In the genomic region with DNA sequence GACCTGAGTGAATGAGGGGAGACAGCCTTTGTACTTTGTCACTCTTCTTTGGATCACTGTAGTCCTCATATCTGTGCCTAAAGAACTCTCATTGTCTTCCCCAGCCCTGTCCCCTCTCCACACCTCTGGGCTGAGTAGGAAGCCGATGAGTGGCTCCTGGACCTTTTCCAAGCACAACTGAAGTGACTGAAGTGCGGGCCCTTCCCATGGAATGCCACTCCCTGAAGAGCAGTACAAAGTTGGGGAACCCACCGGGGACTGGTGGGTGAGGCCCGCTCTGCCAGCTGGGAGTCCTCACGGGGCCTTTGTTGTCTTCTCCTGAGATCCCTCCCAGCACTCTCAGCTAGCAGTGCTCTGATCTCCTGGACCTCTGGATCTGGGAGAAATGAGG, we compare ENCODE assay signal across 1 cellular context.
TF ChIP-seq lines count a peak whose summit lies in the region.

No MANE protein-coding gene starts in this region.

TF ChIP-seq in WTC11, 78 proteins besides CTCF, POLR2A, EP300 and RAD21 (continued from another document):
- TF ChIP-seq, protein P1, sequence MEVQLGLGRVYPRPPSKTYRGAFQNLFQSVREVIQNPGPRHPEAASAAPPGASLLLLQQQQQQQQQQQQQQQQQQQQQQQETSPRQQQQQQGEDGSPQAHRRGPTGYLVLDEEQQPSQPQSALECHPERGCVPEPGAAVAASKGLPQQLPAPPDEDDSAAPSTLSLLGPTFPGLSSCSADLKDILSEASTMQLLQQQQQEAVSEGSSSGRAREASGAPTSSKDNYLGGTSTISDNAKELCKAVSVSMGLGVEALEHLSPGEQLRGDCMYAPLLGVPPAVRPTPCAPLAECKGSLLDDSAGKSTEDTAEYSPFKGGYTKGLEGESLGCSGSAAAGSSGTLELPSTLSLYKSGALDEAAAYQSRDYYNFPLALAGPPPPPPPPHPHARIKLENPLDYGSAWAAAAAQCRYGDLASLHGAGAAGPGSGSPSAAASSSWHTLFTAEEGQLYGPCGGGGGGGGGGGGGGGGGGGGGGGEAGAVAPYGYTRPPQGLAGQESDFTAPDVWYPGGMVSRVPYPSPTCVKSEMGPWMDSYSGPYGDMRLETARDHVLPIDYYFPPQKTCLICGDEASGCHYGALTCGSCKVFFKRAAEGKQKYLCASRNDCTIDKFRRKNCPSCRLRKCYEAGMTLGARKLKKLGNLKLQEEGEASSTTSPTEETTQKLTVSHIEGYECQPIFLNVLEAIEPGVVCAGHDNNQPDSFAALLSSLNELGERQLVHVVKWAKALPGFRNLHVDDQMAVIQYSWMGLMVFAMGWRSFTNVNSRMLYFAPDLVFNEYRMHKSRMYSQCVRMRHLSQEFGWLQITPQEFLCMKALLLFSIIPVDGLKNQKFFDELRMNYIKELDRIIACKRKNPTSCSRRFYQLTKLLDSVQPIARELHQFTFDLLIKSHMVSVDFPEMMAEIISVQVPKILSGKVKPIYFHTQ (CRISPR knock-in tag; IDR thresholded peaks at IDR 0.05), result no peak
- TF ChIP-seq, protein P2, sequence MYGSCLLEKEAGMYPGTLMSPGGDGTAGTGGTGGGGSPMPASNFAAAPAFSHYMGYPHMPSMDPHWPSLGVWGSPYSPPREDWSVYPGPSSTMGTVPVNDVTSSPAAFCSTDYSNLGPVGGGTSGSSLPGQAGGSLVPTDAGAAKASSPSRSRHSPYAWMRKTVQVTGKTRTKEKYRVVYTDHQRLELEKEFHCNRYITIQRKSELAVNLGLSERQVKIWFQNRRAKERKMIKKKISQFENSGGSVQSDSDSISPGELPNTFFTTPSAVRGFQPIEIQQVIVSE (CRISPR knock-in tag; IDR thresholded peaks at IDR 0.05; ENCODE audit: borderline replicate concordance), result no peak
- no peak for TF ChIP-seq ESRRA (CRISPR knock-in tag; IDR thresholded peaks at IDR 0.05; ENCODE audit: borderline replicate concordance)
- no peak for TF ChIP-seq NFATC4 (CRISPR knock-in tag; IDR thresholded peaks at IDR 0.05)
- no peak for TF ChIP-seq ZNF671 (CRISPR knock-in tag; IDR thresholded peaks at IDR 0.05)
- no peak for TF ChIP-seq JAZF1 (CRISPR knock-in tag; IDR thresholded peaks at IDR 0.05)
- TF ChIP-seq, protein P3, sequence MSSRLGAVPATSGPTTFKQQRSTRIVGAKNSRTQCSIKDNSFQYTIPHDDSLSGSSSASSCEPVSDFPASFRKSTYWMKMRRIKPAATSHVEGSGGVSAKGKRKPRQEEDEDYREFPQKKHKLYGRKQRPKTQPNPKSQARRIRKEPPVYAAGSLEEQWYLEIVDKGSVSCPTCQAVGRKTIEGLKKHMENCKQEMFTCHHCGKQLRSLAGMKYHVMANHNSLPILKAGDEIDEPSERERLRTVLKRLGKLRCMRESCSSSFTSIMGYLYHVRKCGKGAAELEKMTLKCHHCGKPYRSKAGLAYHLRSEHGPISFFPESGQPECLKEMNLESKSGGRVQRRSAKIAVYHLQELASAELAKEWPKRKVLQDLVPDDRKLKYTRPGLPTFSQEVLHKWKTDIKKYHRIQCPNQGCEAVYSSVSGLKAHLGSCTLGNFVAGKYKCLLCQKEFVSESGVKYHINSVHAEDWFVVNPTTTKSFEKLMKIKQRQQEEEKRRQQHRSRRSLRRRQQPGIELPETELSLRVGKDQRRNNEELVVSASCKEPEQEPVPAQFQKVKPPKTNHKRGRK (CRISPR knock-in tag; IDR thresholded peaks at IDR 0.05; ENCODE audit: borderline replicate concordance), result no peak
- TF ChIP-seq FOXP1 (CRISPR knock-in tag; IDR thresholded peaks at IDR 0.05; ENCODE audit: borderline replicate concordance), result no peak
